In genomic region chr3:32685604-32686185, GRCh38 we compare ENCODE assay signal across 8 cellular contexts. TPM values are rescaled to one million over a fixed set of nuclear protein-coding genes. Genes with fewer than 3 reads are reported as not detected.
DNase-seq lines count a peak whose midpoint lies in the region; ATAC-seq, FAIRE-seq and TF ChIP-seq lines count a peak whose summit lies in the region.

No MANE protein-coding gene starts in this region.

- no peak for FAIRE-seq in astrocyte (lab: Jason Lieb, UNC)
- FAIRE-seq in HepG2 (lab: Jason Lieb, UNC) = no peak

- intact Hi-C loops in activated naive CD4-positive, alpha-beta T cell treated with anti-CD3 and anti-CD28 coated beads for 36 hours (cut with micrococcal nuclease) = loop anchor here (1.0 to 10.0 kb wide), 11 partner anchors 96 to 1153 kb away; partner anchors contain the start of genes CMTM6, CMTM7, CRTAP and DYNC1LI1
- intact Hi-C loops in HepG2 (cut with micrococcal nuclease; ENCODE audit: unreplicated experiment) = loop anchor here (1.0 to 10.0 kb wide), 2 partner anchors 18 to 111 kb away; partner anchors contain the start of gene DYNC1LI1

- H3K4me1 Mint-ChIP-seq in activated naive CD4-positive, alpha-beta T cell treated with anti-CD3 and anti-CD28 coated beads for 36 hours (ENCODE audit: low read depth) = peaks cover 32% of the 10 kb centered on the region
- H3K4me1 Mint-ChIP-seq in astrocyte (ENCODE audit: low read depth, unreplicated experiment) = peaks cover 9% of the 10 kb centered on the region

- peaks cover 6% of the 10 kb centered on the region for H3K36me3 ChIP-seq in HUES48 (ENCODE audit: control insufficient read depth, insufficient read depth, low read length)
- H3K36me3 ChIP-seq in astrocyte (ENCODE audit: insufficient read depth, low read length) = no peaks in the 10 kb centered on the region
- peaks cover 0 to 1% of the 10 kb centered on the region in 2 experiments; a peak in 1 of 5 replicates for H3K36me3 ChIP-seq in HepG2 (replicated peaks in 1 of 2; ENCODE audit: control insufficient read depth in 1 of 2, insufficient read depth in 2 of 2, low read length in 2 of 2)
- peaks cover 0 to 6% (median 0%) of the 10 kb centered on the region in 3 donors for H3K36me3 ChIP-seq in tibial nerve

- peak overlapping the region; percentile 81 for H2AFZ ChIP-seq in astrocyte (ENCODE audit: low read depth, low read length)
- H2AFZ ChIP-seq in HepG2 (ENCODE audit: low read length) = no peak overlapping the region

- peaks cover 21% of the 10 kb centered on the region for H3K4me1 ChIP-seq in HUES48 (ENCODE audit: control insufficient read depth, insufficient read depth, low read length)
- H3K4me1 ChIP-seq in astrocyte (ENCODE audit: insufficient read depth, low read length) = peaks cover 13% of the 10 kb centered on the region
- H3K4me1 ChIP-seq in HepG2 (ENCODE audit: insufficient read depth, low read length) = peaks cover 24% of the 10 kb centered on the region
- peaks cover 0 to 25% (median 3%) of the 10 kb centered on the region in 4 donors for H3K4me1 ChIP-seq in tibial nerve

- CTCF ChIA-PET in activated naive CD4-positive, alpha-beta T cell treated with anti-CD3 and anti-CD28 coated beads for 36 hours (lab: Charles Lee) = interaction anchor here (1.1 to 1.9 kb wide), 2 partner anchors 11 to 91 kb away, joined by 4 to 7 read pairs; no protein-coding TSS in a partner anchor
- CTCF ChIA-PET in HepG2 (lab: Yijun Ruan, JAX; ENCODE audit: low intra/inter-chr PET ratio, low total read pairs) = no interaction called here

- no peak for TF ChIP-seq CTCF in astrocyte (IDR thresholded peaks at IDR 0.05; ENCODE audit: insufficient read depth, low read depth, low read length)
- TF ChIP-seq CTCF in HepG2 (CRISPR knock-in tag; IDR thresholded peaks at IDR 0.05) = no peak
- TF ChIP-seq CTCF in tibial nerve (IDR thresholded peaks at IDR 0.05) = no peak

- TF ChIP-seq POLR2A in HepG2 (IDR thresholded peaks at IDR 0.05; ENCODE audit: insufficient read depth in 1 of 2, low read depth in 2 of 2, low read length in 2 of 2) (no peak), tibial nerve (IDR thresholded peaks at IDR 0.05) (no peak)

- no peaks in the 10 kb centered on the region for H3K9me3 Mint-ChIP-seq in activated naive CD4-positive, alpha-beta T cell treated with anti-CD3 and anti-CD28 coated beads for 36 hours
- H3K9me3 Mint-ChIP-seq in astrocyte (ENCODE audit: unreplicated experiment) = no peaks in the 10 kb centered on the region

- in situ Hi-C loops in HepG2 (cut with HindIII; ENCODE audit: extremely low pct_ligation_motif_present, low pct_unique_long_range_greater_than_20kb) = no loop called here

- H3K27me3 Mint-ChIP-seq in activated naive CD4-positive, alpha-beta T cell treated with anti-CD3 and anti-CD28 coated beads for 36 hours (ENCODE audit: low read depth) = no peaks in the 10 kb centered on the region
- no peaks in the 10 kb centered on the region for H3K27me3 Mint-ChIP-seq in astrocyte (ENCODE audit: low read depth, unreplicated experiment)

- peak overlapping the region; percentile 90 for H3K4me3 Mint-ChIP-seq in activated naive CD4-positive, alpha-beta T cell treated with anti-CD3 and anti-CD28 coated beads for 36 hours
- peak overlapping the region; percentile 95 for H3K4me3 Mint-ChIP-seq in astrocyte (ENCODE audit: unreplicated experiment)

- peaks cover 13% of the 10 kb centered on the region for H3K36me3 Mint-ChIP-seq in activated naive CD4-positive, alpha-beta T cell treated with anti-CD3 and anti-CD28 coated beads for 36 hours (ENCODE audit: low read depth)
- no peaks in the 10 kb centered on the region for H3K36me3 Mint-ChIP-seq in astrocyte (ENCODE audit: low read depth, unreplicated experiment)

- peak overlapping the region; percentile 74 for H3K4me3 ChIP-seq in HUES48 (ENCODE audit: low read depth, low read length)
- H3K4me3 ChIP-seq in astrocyte (ENCODE audit: insufficient read depth, low read depth, low read length) = peak overlapping the region; percentile 80
- peak overlapping the region; percentile 72 to 90 (median 80) for H3K4me3 ChIP-seq in HepG2 (replicated peaks in 1 of 3; ENCODE audit: insufficient read depth in 1 of 3, low read depth in 2 of 3, low read length in 3 of 3)
- peak overlapping the region; percentile 64 to 81 (median 71) for H3K4me3 ChIP-seq in tibial nerve

- H3K4me2 ChIP-seq in astrocyte (ENCODE audit: low read length) (peak overlapping the region; percentile 93), HepG2 (ENCODE audit: low read depth, low read length) (peak overlapping the region; percentile 83)

- WGBS in HepG2 (ENCODE audit: low lambda C conversion rate) = 3% methylated on average over 20 of the region's 20 CpGs
- WGBS in tibial nerve, 2 donors = 8% methylated on average over 20 of the region's 20 CpGs

- H3K79me2 ChIP-seq in astrocyte (ENCODE audit: insufficient read depth, low read length) = peaks cover 45% of the 10 kb centered on the region
- peaks cover 29% of the 10 kb centered on the region for H3K79me2 ChIP-seq in HepG2 (ENCODE audit: insufficient read depth, low read length)

- H3K27ac Mint-ChIP-seq in activated naive CD4-positive, alpha-beta T cell treated with anti-CD3 and anti-CD28 coated beads for 36 hours = peak overlapping the region; percentile 85
- H3K27ac Mint-ChIP-seq in astrocyte (ENCODE audit: unreplicated experiment) = peak overlapping the region; percentile 79

- H3K27me3 ChIP-seq in HUES48 (ENCODE audit: control insufficient read depth, insufficient read depth, low read length) (no peaks in the 10 kb centered on the region), astrocyte (ENCODE audit: insufficient read depth, low read length) (no peaks in the 10 kb centered on the region), HepG2 (ENCODE audit: control insufficient read depth in 1 of 2, insufficient read depth in 2 of 2, low read length in 2 of 2) (no peaks in the 10 kb centered on the region), tibial nerve (no peaks in the 10 kb centered on the region)

- TF ChIP-seq RAD21 in HepG2 (CRISPR knock-in tag; IDR thresholded peaks at IDR 0.05) = no peak

- BruUV-seq in HepG2 (replicated peaks; lab: Mats Ljungman, UMichigan) = TSS peak; percentile 68

- H3K27ac ChIP-seq in HUES48 (ENCODE audit: low read depth, low read length) = peak overlapping the region; percentile 92
- peak overlapping the region; percentile 70 for H3K27ac ChIP-seq in astrocyte (ENCODE audit: low read depth, low read length)
- peak overlapping the region; percentile 78 for H3K27ac ChIP-seq in HepG2 (ENCODE audit: extremely low read length, insufficient read depth, low read length)
- H3K27ac ChIP-seq in tibial nerve = peak overlapping the region; percentile 44 to 88 (median 82)

- TF ChIP-seq EP300 in HepG2 (IDR thresholded peaks at IDR 0.05; ENCODE audit: low read depth in 2 of 2, low read length in 2 of 2) = no peak
- TF ChIP-seq EP300 in HepG2 (CRISPR knock-in tag; IDR thresholded peaks at IDR 0.05; ENCODE audit: borderline replicate concordance) = no peak
- no peak for TF ChIP-seq EP300 in tibial nerve (IDR thresholded peaks at IDR 0.05)

- DNase-seq in activated naive CD4-positive, alpha-beta T cell treated with anti-CD3 and anti-CD28 coated beads for 36 hours = no peak
- no peak for DNase-seq in activated naive CD4-positive, alpha-beta T cell treated with Interleukin-2 at 50 U/mL for 16 hours
- DNase-seq in astrocyte (ENCODE audit: low read depth) (no peak), HepG2 (ENCODE audit: low spot score) (peak; percentile 9), tibial nerve (ENCODE audit: low spot score in 2 of 2) (no peak), UCSD-AML1 (lab: John Stamatoyannopoulos, UW; ENCODE audit: unreplicated experiment) (no peak), pons (ENCODE audit: low spot score) (no peak)

- POLR2A ChIA-PET in HepG2 (lab: Yijun Ruan, JAX) = interaction anchor here (0.9 to 1.8 kb wide), 7 partner anchors 8 to 216 kb away, joined by 3 to 7 read pairs (median 3); partner anchors contain the start of gene DYNC1LI1

- H3K9me3 ChIP-seq in HUES48 (ENCODE audit: control insufficient read depth, insufficient read depth, low read length) (no peaks in the 10 kb centered on the region), astrocyte (ENCODE audit: insufficient read depth, low read depth, low read length) (no peaks in the 10 kb centered on the region), HepG2 (ENCODE audit: low read length) (no peaks in the 10 kb centered on the region), tibial nerve (no peaks in the 10 kb centered on the region)

- peak; percentile 3; the same call in 2 of the 3 replicates for ATAC-seq in HepG2

- H4K20me1 ChIP-seq in astrocyte (ENCODE audit: insufficient read depth, low read length) (peaks cover 8% of the 10 kb centered on the region), HepG2 (ENCODE audit: insufficient read depth, low read length) (no peaks in the 10 kb centered on the region)

- H3K9ac ChIP-seq in HUES48 (ENCODE audit: low read depth, low read length) = peak overlapping the region; percentile 36
- peak overlapping the region; percentile 84 for H3K9ac ChIP-seq in astrocyte (ENCODE audit: low read length)
- peak overlapping the region; percentile 74 for H3K9ac ChIP-seq in HepG2 (ENCODE audit: insufficient read depth, low read depth, low read length)

RNA-seq across cellular contexts. Expression of gene CNOT10, which starts 0.7 kb away (rescaled TPM):
- total RNA-seq in activated naive CD4-positive, alpha-beta T cell treated with anti-CD3 and anti-CD28 coated beads for 36 hours = 10 to 100 TPM; 40.6 to 46.5 TPM
- total RNA-seq in astrocyte (23.9 and 26.2 TPM in 2 replicates), HepG2 (2016; rRNA removed; fragmentation: Illumina TruSeq; extraction: Trizol) (34.1 and 39.0 TPM in 2 replicates), tibial nerve (10 to 100 TPM; 19.4 to 27.9 (median 22.0) TPM)
- total RNA-seq in HepG2 (2016; cell fraction: cytosol; rRNA removed; fragmentation: Illumina TruSeq; extraction: Trizol; ENCODE audit: low read depth) = 17.2 and 20.2 TPM in 2 replicates
- total RNA-seq in HepG2 (2016; cell fraction: insoluble cytoplasmic fraction; rRNA removed; fragmentation: Illumina TruSeq; extraction: Trizol) = 32.3 and 40.4 TPM in 2 replicates
- total RNA-seq in HepG2 (2016; cell fraction: membrane; rRNA removed; fragmentation: Illumina TruSeq; extraction: Trizol) = 18.5 and 23.6 TPM in 2 replicates
- total RNA-seq in HepG2 (2016; cell fraction: nucleus; rRNA removed; fragmentation: Illumina TruSeq; extraction: Trizol) = 27.0 and 28.6 TPM in 2 replicates
- 17.0 and 21.2 TPM in 2 replicates for polyA plus RNA-seq in HepG2 (2011; rRNA removed)
- polyA plus RNA-seq in HepG2 (2011; cell fraction: cytosol; rRNA removed) = 15.7 and 20.4 TPM in 2 replicates
- polyA plus RNA-seq in HepG2 (2011; cell fraction: nucleus; rRNA removed) = 11.5 and 15.0 TPM in 2 replicates
- polyA plus RNA-seq in HepG2 (2012) = 13.2 and 17.6 TPM in 2 replicates
- 4.2 and 6.0 TPM in 2 replicates for polyA plus RNA-seq in HepG2 (2016; cell fraction: cytosol; fragmentation: Illumina TruSeq; extraction: Trizol; ENCODE audit: low read depth)
- 30.3 and 32.6 TPM in 2 replicates for polyA plus RNA-seq in HepG2 (2016; cell fraction: insoluble cytoplasmic fraction; fragmentation: Illumina TruSeq; extraction: Trizol; ENCODE audit: low read depth)
- polyA plus RNA-seq in HepG2 (2016; cell fraction: membrane; fragmentation: Illumina TruSeq; extraction: Trizol; ENCODE audit: low read depth) = 10.5 and 11.0 TPM in 2 replicates
- 41.9 and 43.7 TPM in 2 replicates for polyA plus RNA-seq in HepG2 (2016; cell fraction: nucleus; fragmentation: Illumina TruSeq; extraction: Trizol; ENCODE audit: insufficient read depth, low read depth)
- 10.7 and 37.4 TPM in 2 replicates for polyA minus RNA-seq in HepG2 (2011; rRNA and poly(A)+ RNA removed; ENCODE audit: low replicate concordance)
- polyA minus RNA-seq in HepG2 (2011; cell fraction: cytosol; rRNA and poly(A)+ RNA removed) = 13.5 and 13.7 TPM in 2 replicates
- 39.1 and 46.7 TPM in 2 replicates for polyA minus RNA-seq in HepG2 (2011; cell fraction: nucleus; rRNA and poly(A)+ RNA removed)
